18 cellular contexts compared by ENCODE assay signal in the genomic region with DNA sequence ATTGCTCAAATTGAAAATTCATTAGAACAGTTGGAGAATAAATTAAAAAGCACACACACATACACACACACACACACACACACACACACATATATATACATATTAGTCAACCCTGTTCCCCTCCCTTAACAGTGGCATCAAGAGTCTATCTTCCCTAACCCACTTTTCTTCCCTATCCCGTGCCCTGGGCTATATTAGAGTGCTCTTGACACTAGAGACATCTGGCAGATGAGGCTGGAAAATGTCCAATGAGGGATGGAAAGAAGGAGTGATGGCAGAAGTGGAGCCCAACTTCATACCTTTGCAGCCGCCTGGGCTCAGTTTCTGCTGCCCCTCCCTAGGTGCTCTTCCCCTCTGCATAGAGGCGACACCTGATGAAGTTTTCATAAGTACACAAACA.
DNase-seq lines count a peak whose midpoint lies in the region; ATAC-seq and TF ChIP-seq lines count a peak whose summit lies in the region.
"Had no signal": no experiment of that assay in that cellular context is flagged by ENCODE, and none has a peak within 500 bp of the region (broad histone marks: within the 10 kb centered on the region; RNA-seq: fewer than 3 reads in every experiment).

No MANE protein-coding gene starts in this region.

- H3K27ac ChIP-seq in left ventricle myocardium inferior (replicated peaks), result no peak overlapping the region

- ATAC-seq in Right ventricle myocardium superior (ENCODE audit: poor library complexity), result peak; percentile 70
- peak; percentile 71 to 82 for ATAC-seq in left cardiac atrium
- no peak for ATAC-seq in GM19328 (IDR thresholded peaks at IDR 0.05; ENCODE audit: unreplicated experiment)
- ATAC-seq in HG02938 (IDR thresholded peaks at IDR 0.05; ENCODE audit: unreplicated experiment), result no peak
- ATAC-seq: GM23338 had no signal

- DNase-seq in Right ventricle myocardium superior, result no peak
- no peak for DNase-seq in left ventricle myocardium inferior
- peak; percentile 60 for DNase-seq in NCI-H82 (lab: John Stamatoyannopoulos, UW)
- DNase-seq in left cardiac atrium, result no peak
- no peak for DNase-seq in activated CD8-positive, alpha-beta memory T cell treated with anti-CD3 and anti-CD28 coated beads, Interleukin-2, amount 50 U/mL, for 4 hours
- DNase-seq: CD8-positive, alpha-beta memory T cell; H9; KBM-7; MV-4-11; NCI-H1105; NCI-H1436 treated with DMSO at 0.1 percent for 48 hours; NCI-H187 treated with DMSO at 0.1 percent for 48 hours; NCI-H446; NCI-H524 treated with DMSO at 0.1 percent for 48 hours; SW 1271 had no signal

- no peak for TF ChIP-seq CTCF in left ventricle myocardium inferior (IDR thresholded peaks at IDR 0.05; ENCODE audit: borderline replicate concordance)

- no peak overlapping the region for H3K4me3 ChIP-seq in left ventricle myocardium inferior
- H3K4me3 ChIP-seq: GM23338 had no signal

- peaks cover 18% of the 10 kb centered on the region for H3K4me1 ChIP-seq in left ventricle myocardium inferior

- no peaks in the 10 kb centered on the region for H3K9me3 ChIP-seq in left ventricle myocardium inferior (replicated peaks)

- intact Hi-C loops in Right ventricle myocardium superior (cut with DNase I), result no loop called here
- intact Hi-C loops in left ventricle myocardium inferior (cut with micrococcal nuclease), result no loop called here
- intact Hi-C loops in left cardiac atrium (cut with DNase I), result no loop called here

- H3K27me3 ChIP-seq in left ventricle myocardium inferior (ENCODE audit: low read depth), result no peaks in the 10 kb centered on the region

- no peaks in the 10 kb centered on the region for H3K36me3 ChIP-seq in left ventricle myocardium inferior

Comparison
In these comparisons a context has a peak if more than half of its experiments do, and no peak if none do; other contexts are left out.
1. ATAC-seq: peak in Right ventricle myocardium superior (single experiment) and left cardiac atrium (2 of 2); none in GM19328 (single experiment) and HG02938 (single experiment).